1 cellular context compared by ENCODE assay signal in the genomic region with DNA sequence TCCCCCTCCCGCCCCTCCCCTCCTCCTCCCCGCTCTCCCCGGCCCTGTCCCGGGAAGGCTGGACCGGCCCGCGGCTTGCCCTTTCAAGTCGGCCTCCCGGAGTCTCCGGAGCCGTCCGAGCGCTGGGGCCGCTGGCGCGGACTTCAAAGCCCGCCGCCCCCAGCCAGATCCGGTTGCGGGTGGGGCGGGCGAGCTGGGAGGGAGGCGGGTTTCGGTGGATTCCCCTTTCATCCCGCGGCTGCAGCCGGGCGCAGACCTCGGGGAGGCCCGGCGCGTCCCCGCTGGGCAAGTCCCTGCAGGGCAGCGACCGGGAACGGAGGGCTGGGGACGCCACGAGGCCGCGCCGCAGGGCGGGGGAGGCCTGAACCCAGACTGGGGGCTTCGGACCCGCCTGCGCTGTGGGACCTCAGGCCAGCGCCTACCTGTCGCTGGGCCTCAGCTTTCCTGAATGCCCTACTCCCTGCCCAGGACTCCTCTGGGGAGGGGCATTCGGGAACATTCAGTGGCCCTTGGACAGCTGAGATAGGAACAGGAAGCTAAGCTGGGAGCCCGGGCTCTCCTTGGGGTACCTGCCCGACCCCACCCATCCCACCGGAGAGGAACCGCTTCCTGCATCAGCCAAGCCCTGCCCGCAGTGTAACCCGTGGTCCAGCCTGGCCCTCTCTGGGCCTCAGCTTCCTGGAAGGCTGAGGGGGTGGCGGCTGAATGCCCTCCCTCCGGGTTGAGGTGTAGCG.
TF ChIP-seq lines count a peak whose summit lies in the region.

No MANE protein-coding gene starts in this region.

TF ChIP-seq in HepG2, 621 proteins besides CTCF, POLR2A, EP300 and RAD21 (continued from another document and continues in another):
- TF ChIP-seq PHF5A (CRISPR knock-in tag; IDR thresholded peaks at IDR 0.05; ENCODE audit: low read depth, unreplicated experiment) (peak; percentile 66), SRY (CRISPR knock-in tag; IDR thresholded peaks at IDR 0.05) (no peak; the same call in 1 of the 2 replicates), ZNF629 (CRISPR knock-in tag; conservative IDR thresholded peaks at IDR 0.05) (peak; percentile 33; the same call in 1 of the 2 replicates), KAT7 (CRISPR knock-in tag; IDR thresholded peaks at IDR 0.05; ENCODE audit: borderline replicate concordance) (peak; percentile 72; the same call in 1 of the 2 replicates), U2AF1 (optimal IDR thresholded peaks at IDR 0.05; ENCODE audit: low read depth, low read length) (peak; percentile 18), DPF2 (CRISPR knock-in tag; IDR thresholded peaks at IDR 0.05; ENCODE audit: borderline replicate concordance, low read depth) (peak; percentile 62; the same call in 1 of the 2 replicates), EHMT2 (IDR thresholded peaks at IDR 0.05; ENCODE audit: borderline replicate concordance, low read depth, low read length) (no peak; the same call in 1 of the 2 replicates), HNRNPL (IDR thresholded peaks at IDR 0.05; ENCODE audit: low read depth, low read length) (peak; percentile 65), ZNF225 (CRISPR knock-in tag; IDR thresholded peaks at IDR 0.05) (no peak), ZNF17 (CRISPR knock-in tag; IDR thresholded peaks at IDR 0.05) (peak; percentile 66; the same call in 1 of the 2 replicates), NFIB (CRISPR knock-in tag; IDR thresholded peaks at IDR 0.05; ENCODE audit: borderline replicate concordance) (no peak), TBP (CRISPR knock-in tag; IDR thresholded peaks at IDR 0.05) (0 out of 2 replicates have a peak, but pooled peaks have one; percentile 62), ZNF780A (CRISPR knock-in tag; IDR thresholded peaks at IDR 0.05) (peak; percentile 49; the same call in 1 of the 2 replicates), HDAC6 (IDR thresholded peaks at IDR 0.05; ENCODE audit: low read depth, low read length) (no peak), GTF3A (CRISPR knock-in tag; conservative IDR thresholded peaks at IDR 0.05) (0 out of 2 replicates have a peak, but pooled peaks have one; percentile 67), HNRNPH1 (optimal IDR thresholded peaks at IDR 0.05; ENCODE audit: low read depth, low read length) (no peak), IKZF4 (CRISPR knock-in tag; IDR thresholded peaks at IDR 0.05; ENCODE audit: borderline replicate concordance, low read depth, not compliant biosample characterization) (no peak), TBL1XR1 (IDR thresholded peaks at IDR 0.05; ENCODE audit: borderline replicate concordance, low read length, partially characterized antibody) (peak; percentile 11), SPEN (CRISPR knock-in tag; IDR thresholded peaks at IDR 0.05; ENCODE audit: low read depth) (peak; percentile 66; the same call in 1 of the 2 replicates), HCFC1 (IDR thresholded peaks at IDR 0.05; ENCODE audit: low read depth, low read length) (no peak), FOSL2 (CRISPR knock-in tag; IDR thresholded peaks at IDR 0.05) (peak; percentile 62; the same call in 1 of the 2 replicates), ZFP90 (CRISPR knock-in tag; IDR thresholded peaks at IDR 0.05; ENCODE audit: borderline replicate concordance) (peak; percentile 67; the same call in 1 of the 2 replicates), ZBTB1 (CRISPR knock-in tag; IDR thresholded peaks at IDR 0.05; ENCODE audit: borderline replicate concordance) (no peak), NR2F6 (IDR thresholded peaks at IDR 0.05) (no peak; the same call in 1 of the 2 replicates), NR2F6 (CRISPR knock-in tag; IDR thresholded peaks at IDR 0.05) (no peak; the same call in none of the 2 replicates)
- TF ChIP-seq, protein P1, sequence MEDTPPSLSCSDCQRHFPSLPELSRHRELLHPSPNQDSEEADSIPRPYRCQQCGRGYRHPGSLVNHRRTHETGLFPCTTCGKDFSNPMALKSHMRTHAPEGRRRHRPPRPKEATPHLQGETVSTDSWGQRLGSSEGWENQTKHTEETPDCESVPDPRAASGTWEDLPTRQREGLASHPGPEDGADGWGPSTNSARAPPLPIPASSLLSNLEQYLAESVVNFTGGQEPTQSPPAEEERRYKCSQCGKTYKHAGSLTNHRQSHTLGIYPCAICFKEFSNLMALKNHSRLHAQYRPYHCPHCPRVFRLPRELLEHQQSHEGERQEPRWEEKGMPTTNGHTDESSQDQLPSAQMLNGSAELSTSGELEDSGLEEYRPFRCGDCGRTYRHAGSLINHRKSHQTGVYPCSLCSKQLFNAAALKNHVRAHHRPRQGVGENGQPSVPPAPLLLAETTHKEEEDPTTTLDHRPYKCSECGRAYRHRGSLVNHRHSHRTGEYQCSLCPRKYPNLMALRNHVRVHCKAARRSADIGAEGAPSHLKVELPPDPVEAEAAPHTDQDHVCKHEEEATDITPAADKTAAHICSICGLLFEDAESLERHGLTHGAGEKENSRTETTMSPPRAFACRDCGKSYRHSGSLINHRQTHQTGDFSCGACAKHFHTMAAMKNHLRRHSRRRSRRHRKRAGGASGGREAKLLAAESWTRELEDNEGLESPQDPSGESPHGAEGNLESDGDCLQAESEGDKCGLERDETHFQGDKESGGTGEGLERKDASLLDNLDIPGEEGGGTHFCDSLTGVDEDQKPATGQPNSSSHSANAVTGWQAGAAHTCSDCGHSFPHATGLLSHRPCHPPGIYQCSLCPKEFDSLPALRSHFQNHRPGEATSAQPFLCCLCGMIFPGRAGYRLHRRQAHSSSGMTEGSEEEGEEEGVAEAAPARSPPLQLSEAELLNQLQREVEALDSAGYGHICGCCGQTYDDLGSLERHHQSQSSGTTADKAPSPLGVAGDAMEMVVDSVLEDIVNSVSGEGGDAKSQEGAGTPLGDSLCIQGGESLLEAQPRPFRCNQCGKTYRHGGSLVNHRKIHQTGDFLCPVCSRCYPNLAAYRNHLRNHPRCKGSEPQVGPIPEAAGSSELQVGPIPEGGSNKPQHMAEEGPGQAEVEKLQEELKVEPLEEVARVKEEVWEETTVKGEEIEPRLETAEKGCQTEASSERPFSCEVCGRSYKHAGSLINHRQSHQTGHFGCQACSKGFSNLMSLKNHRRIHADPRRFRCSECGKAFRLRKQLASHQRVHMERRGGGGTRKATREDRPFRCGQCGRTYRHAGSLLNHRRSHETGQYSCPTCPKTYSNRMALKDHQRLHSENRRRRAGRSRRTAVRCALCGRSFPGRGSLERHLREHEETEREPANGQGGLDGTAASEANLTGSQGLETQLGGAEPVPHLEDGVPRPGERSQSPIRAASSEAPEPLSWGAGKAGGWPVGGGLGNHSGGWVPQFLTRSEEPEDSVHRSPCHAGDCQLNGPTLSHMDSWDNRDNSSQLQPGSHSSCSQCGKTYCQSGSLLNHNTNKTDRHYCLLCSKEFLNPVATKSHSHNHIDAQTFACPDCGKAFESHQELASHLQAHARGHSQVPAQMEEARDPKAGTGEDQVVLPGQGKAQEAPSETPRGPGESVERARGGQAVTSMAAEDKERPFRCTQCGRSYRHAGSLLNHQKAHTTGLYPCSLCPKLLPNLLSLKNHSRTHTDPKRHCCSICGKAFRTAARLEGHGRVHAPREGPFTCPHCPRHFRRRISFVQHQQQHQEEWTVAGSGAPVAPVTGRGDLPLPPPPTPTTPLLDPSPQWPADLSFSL (CRISPR knock-in tag; IDR thresholded peaks at IDR 0.05) = 0 out of 2 replicates have a peak, but pooled peaks have one; percentile 28
- TF ChIP-seq, protein P2, sequence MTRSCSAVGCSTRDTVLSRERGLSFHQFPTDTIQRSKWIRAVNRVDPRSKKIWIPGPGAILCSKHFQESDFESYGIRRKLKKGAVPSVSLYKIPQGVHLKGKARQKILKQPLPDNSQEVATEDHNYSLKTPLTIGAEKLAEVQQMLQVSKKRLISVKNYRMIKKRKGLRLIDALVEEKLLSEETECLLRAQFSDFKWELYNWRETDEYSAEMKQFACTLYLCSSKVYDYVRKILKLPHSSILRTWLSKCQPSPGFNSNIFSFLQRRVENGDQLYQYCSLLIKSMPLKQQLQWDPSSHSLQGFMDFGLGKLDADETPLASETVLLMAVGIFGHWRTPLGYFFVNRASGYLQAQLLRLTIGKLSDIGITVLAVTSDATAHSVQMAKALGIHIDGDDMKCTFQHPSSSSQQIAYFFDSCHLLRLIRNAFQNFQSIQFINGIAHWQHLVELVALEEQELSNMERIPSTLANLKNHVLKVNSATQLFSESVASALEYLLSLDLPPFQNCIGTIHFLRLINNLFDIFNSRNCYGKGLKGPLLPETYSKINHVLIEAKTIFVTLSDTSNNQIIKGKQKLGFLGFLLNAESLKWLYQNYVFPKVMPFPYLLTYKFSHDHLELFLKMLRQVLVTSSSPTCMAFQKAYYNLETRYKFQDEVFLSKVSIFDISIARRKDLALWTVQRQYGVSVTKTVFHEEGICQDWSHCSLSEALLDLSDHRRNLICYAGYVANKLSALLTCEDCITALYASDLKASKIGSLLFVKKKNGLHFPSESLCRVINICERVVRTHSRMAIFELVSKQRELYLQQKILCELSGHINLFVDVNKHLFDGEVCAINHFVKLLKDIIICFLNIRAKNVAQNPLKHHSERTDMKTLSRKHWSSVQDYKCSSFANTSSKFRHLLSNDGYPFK (CRISPR knock-in tag; IDR thresholded peaks at IDR 0.05; ENCODE audit: borderline replicate concordance) = no peak
- TF ChIP-seq, protein P3, sequence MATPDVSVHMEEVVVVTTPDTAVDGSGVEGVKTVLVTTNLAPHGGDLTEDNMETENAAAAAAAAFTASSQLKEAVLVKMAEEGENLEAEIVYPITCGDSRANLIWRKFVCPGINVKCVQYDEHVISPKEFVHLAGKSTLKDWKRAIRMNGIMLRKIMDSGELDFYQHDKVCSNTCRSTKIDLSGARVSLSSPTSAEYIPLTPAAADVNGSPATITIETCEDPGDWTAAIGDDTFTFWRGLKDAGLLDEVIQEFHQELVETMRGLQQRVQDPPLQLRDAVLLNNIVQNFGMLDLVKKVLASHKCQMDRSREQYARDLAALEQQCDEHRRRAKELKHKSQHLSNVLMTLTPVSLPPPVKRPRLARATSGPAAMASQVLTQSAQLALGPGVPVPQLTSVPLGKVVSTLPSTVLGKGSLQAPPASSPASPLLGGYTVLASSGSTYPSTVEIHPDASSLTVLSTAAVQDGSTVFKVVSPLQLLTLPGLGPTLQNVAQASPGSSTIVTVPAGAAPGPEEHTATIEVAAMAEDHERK (CRISPR knock-in tag; IDR thresholded peaks at IDR 0.05; ENCODE audit: low read depth) = no peak
- TF ChIP-seq, protein P4, sequence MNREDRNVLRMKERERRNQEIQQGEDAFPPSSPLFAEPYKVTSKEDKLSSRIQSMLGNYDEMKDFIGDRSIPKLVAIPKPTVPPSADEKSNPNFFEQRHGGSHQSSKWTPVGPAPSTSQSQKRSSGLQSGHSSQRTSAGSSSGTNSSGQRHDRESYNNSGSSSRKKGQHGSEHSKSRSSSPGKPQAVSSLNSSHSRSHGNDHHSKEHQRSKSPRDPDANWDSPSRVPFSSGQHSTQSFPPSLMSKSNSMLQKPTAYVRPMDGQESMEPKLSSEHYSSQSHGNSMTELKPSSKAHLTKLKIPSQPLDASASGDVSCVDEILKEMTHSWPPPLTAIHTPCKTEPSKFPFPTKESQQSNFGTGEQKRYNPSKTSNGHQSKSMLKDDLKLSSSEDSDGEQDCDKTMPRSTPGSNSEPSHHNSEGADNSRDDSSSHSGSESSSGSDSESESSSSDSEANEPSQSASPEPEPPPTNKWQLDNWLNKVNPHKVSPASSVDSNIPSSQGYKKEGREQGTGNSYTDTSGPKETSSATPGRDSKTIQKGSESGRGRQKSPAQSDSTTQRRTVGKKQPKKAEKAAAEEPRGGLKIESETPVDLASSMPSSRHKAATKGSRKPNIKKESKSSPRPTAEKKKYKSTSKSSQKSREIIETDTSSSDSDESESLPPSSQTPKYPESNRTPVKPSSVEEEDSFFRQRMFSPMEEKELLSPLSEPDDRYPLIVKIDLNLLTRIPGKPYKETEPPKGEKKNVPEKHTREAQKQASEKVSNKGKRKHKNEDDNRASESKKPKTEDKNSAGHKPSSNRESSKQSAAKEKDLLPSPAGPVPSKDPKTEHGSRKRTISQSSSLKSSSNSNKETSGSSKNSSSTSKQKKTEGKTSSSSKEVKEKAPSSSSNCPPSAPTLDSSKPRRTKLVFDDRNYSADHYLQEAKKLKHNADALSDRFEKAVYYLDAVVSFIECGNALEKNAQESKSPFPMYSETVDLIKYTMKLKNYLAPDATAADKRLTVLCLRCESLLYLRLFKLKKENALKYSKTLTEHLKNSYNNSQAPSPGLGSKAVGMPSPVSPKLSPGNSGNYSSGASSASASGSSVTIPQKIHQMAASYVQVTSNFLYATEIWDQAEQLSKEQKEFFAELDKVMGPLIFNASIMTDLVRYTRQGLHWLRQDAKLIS (CRISPR knock-in tag; IDR thresholded peaks at IDR 0.05) = no peak
- TF ChIP-seq, protein P5, sequence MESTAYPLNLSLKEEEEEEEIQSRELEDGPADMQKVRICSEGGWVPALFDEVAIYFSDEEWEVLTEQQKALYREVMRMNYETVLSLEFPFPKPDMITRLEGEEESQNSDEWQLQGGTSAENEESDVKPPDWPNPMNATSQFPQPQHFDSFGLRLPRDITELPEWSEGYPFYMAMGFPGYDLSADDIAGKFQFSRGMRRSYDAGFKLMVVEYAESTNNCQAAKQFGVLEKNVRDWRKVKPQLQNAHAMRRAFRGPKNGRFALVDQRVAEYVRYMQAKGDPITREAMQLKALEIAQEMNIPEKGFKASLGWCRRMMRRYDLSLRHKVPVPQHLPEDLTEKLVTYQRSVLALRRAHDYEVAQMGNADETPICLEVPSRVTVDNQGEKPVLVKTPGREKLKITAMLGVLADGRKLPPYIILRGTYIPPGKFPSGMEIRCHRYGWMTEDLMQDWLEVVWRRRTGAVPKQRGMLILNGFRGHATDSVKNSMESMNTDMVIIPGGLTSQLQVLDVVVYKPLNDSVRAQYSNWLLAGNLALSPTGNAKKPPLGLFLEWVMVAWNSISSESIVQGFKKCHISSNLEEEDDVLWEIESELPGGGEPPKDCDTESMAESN (CRISPR knock-in tag; conservative IDR thresholded peaks at IDR 0.05) = no peak; the same call in 1 of the 2 replicates
- TF ChIP-seq, protein P6, sequence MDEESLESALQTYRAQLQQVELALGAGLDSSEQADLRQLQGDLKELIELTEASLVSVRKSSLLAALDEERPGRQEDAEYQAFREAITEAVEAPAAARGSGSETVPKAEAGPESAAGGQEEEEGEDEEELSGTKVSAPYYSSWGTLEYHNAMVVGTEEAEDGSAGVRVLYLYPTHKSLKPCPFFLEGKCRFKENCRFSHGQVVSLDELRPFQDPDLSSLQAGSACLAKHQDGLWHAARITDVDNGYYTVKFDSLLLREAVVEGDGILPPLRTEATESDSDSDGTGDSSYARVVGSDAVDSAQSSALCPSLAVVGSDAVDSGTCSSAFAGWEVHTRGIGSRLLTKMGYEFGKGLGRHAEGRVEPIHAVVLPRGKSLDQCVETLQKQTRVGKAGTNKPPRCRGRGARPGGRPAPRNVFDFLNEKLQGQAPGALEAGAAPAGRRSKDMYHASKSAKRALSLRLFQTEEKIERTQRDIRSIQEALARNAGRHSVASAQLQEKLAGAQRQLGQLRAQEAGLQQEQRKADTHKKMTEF (CRISPR knock-in tag; IDR thresholded peaks at IDR 0.05) = peak; percentile 97; the same call in 1 of the 2 replicates
- TF ChIP-seq, protein P7, sequence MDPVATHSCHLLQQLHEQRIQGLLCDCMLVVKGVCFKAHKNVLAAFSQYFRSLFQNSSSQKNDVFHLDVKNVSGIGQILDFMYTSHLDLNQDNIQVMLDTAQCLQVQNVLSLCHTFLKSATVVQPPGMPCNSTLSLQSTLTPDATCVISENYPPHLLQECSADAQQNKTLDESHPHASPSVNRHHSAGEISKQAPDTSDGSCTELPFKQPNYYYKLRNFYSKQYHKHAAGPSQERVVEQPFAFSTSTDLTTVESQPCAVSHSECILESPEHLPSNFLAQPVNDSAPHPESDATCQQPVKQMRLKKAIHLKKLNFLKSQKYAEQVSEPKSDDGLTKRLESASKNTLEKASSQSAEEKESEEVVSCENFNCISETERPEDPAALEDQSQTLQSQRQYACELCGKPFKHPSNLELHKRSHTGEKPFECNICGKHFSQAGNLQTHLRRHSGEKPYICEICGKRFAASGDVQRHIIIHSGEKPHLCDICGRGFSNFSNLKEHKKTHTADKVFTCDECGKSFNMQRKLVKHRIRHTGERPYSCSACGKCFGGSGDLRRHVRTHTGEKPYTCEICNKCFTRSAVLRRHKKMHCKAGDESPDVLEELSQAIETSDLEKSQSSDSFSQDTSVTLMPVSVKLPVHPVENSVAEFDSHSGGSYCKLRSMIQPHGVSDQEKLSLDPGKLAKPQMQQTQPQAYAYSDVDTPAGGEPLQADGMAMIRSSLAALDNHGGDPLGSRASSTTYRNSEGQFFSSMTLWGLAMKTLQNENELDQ (CRISPR knock-in tag; IDR thresholded peaks at IDR 0.05; ENCODE audit: borderline replicate concordance) = no peak
